9 cellular contexts compared by ENCODE assay signal in genomic region chr1:206679738-206680211, GRCh38. TPM values are rescaled to one million over a fixed set of nuclear protein-coding genes. Genes with fewer than 3 reads are reported as not detected.
DNase-seq lines count a peak whose midpoint lies in the region; ATAC-seq and TF ChIP-seq lines count a peak whose summit lies in the region.
"Had no signal": no experiment of that assay in that cellular context is flagged by ENCODE, and none has a peak within 500 bp of the region (broad histone marks: within the 10 kb centered on the region; RNA-seq: fewer than 3 reads in every experiment).

No MANE protein-coding gene starts in this region.

- no peak overlapping the region for H3K27ac ChIP-seq in upper lobe of right lung
- no peak overlapping the region for H3K27ac ChIP-seq in uterus
- H3K27ac ChIP-seq: pancreas had no signal

- H3K27me3 ChIP-seq in upper lobe of right lung (no peaks in the 10 kb centered on the region), uterus (no peaks in the 10 kb centered on the region)
- H3K27me3 ChIP-seq: pancreas had no signal

- TF ChIP-seq CTCF in upper lobe of right lung (IDR thresholded peaks at IDR 0.05) (no peak), uterus (IDR thresholded peaks at IDR 0.05) (no peak)

- peaks cover 23% of the 10 kb centered on the region for H3K4me1 Mint-ChIP-seq in activated naive CD4-positive, alpha-beta T cell treated with anti-CD3 and anti-CD28 coated beads for 36 hours (ENCODE audit: low read depth)

- no peak for TF ChIP-seq POLR2A in uterus (IDR thresholded peaks at IDR 0.05)

- H3K36me3 ChIP-seq in upper lobe of right lung (no peaks in the 10 kb centered on the region), uterus (no peaks in the 10 kb centered on the region)
- H3K36me3 ChIP-seq: pancreas had no signal

- H3K27me3 Mint-ChIP-seq in activated naive CD4-positive, alpha-beta T cell treated with anti-CD3 and anti-CD28 coated beads for 36 hours (ENCODE audit: low read depth) = peaks cover 2% of the 10 kb centered on the region

- no peaks in the 10 kb centered on the region for H3K36me3 Mint-ChIP-seq in activated naive CD4-positive, alpha-beta T cell treated with anti-CD3 and anti-CD28 coated beads for 36 hours (ENCODE audit: low read depth)

- intact Hi-C loops in activated naive CD4-positive, alpha-beta T cell treated with anti-CD3 and anti-CD28 coated beads for 36 hours (cut with micrococcal nuclease) = no loop called here
- intact Hi-C loops in upper lobe of right lung (cut with DNase I) (no loop called here), uterus (cut with DNase I; ENCODE audit: low total_unique reads) (no loop called here)

- no peak overlapping the region for H3K27ac Mint-ChIP-seq in activated naive CD4-positive, alpha-beta T cell treated with anti-CD3 and anti-CD28 coated beads for 36 hours

- peaks cover 14% of the 10 kb centered on the region for H3K4me1 ChIP-seq in upper lobe of right lung
- H3K4me1 ChIP-seq in uterus = peaks cover 6 to 7% of the 10 kb centered on the region in 2 donors

- CTCF ChIA-PET in activated naive CD4-positive, alpha-beta T cell treated with anti-CD3 and anti-CD28 coated beads for 36 hours (lab: Charles Lee) = interaction anchor here (0.6 to 2.2 kb wide), 7 partner anchors 10 to 202 kb away, joined by 3 to 15 read pairs (median 3); no protein-coding TSS in a partner anchor

- H3K4me3 Mint-ChIP-seq in activated naive CD4-positive, alpha-beta T cell treated with anti-CD3 and anti-CD28 coated beads for 36 hours = peak overlapping the region; percentile 11

- DNase-seq in activated naive CD4-positive, alpha-beta T cell treated with anti-CD3 and anti-CD28 coated beads for 36 hours = peak; percentile 37
- DNase-seq in activated naive CD4-positive, alpha-beta T cell (lab: John Stamatoyannopoulos, UW) = no peak
- DNase-seq in SIG-M5 (lab: John Stamatoyannopoulos, UW) (peak; percentile 67), upper lobe of right lung (no peak), uterus (no peak), COLO829 (ENCODE audit: low spot score) (no peak), AG08395 (ENCODE audit: low spot score) (no peak)
- DNase-seq: pancreas had no signal

- peak; percentile 53 for ATAC-seq in HG03039 (IDR thresholded peaks at IDR 0.05; ENCODE audit: unreplicated experiment)
- peak; percentile 69 for ATAC-seq in upper lobe of right lung

- no peak overlapping the region for H3K4me3 ChIP-seq in upper lobe of right lung
- H3K4me3 ChIP-seq in uterus = no peak overlapping the region
- H3K4me3 ChIP-seq: pancreas had no signal

- H3K9me3 ChIP-seq in upper lobe of right lung (no peaks in the 10 kb centered on the region), uterus (no peaks in the 10 kb centered on the region)
- H3K9me3 ChIP-seq: pancreas had no signal

- H3K9me3 Mint-ChIP-seq in activated naive CD4-positive, alpha-beta T cell treated with anti-CD3 and anti-CD28 coated beads for 36 hours = no peaks in the 10 kb centered on the region

RNA-seq across cellular contexts. Expression of gene MAPKAPK2, which starts 4.9 kb away (rescaled TPM):
- 10 to 100 TPM; 83.4 to 85.3 TPM for total RNA-seq in activated naive CD4-positive, alpha-beta T cell treated with anti-CD3 and anti-CD28 coated beads for 36 hours
- total RNA-seq in upper lobe of right lung = 92.3 TPM
- 10 to 100 TPM; 17.1 to 89.2 (median 27.4) TPM for total RNA-seq in uterus

RNA-seq across cellular contexts. Expression of gene DYRK3, which starts 44.4 kb away (rescaled TPM):
- 1 to 10 TPM; 6.5 to 6.7 TPM for total RNA-seq in activated naive CD4-positive, alpha-beta T cell treated with anti-CD3 and anti-CD28 coated beads for 36 hours
- 8.1 TPM for total RNA-seq in upper lobe of right lung
- total RNA-seq in uterus = 10 to 100 TPM; 10.8 to 24.7 (median 14.7) TPM

Comparison
In these comparisons a context has a peak if more than half of its experiments do, and no peak if none do; other contexts are left out.
1. DNase-seq: peak in activated naive CD4-positive, alpha-beta T cell treated with anti-CD3 and anti-CD28 coated beads for 36 hours (single experiment) and SIG-M5 (single experiment); none in activated naive CD4-positive, alpha-beta T cell (0 of 4), upper lobe of right lung (single experiment), uterus (0 of 2), COLO829 (single experiment) and AG08395 (single experiment).